7 cellular contexts compared by ENCODE assay signal in genomic region chr21:25811186-25811585, GRCh38.
"Had no signal": no experiment of that assay in that cellular context is flagged by ENCODE, and none has a peak within 500 bp of the region (broad histone marks: within the 10 kb centered on the region; RNA-seq: fewer than 3 reads in every experiment).

No MANE protein-coding gene starts in this region.

- H3K9ac ChIP-seq: KMS-11 had no signal

- H3K4me2 ChIP-seq: KMS-11 had no signal

- DNase-seq: IMR-90, Karpas-422, KBM-7, KG1 had no signal

- FAIRE-seq: HTR-8/SVneo had no signal

- H3K27ac ChIP-seq: HL-60, KMS-11 had no signal
